ENCODE assay signal across 1 cellular context in the genomic region with DNA sequence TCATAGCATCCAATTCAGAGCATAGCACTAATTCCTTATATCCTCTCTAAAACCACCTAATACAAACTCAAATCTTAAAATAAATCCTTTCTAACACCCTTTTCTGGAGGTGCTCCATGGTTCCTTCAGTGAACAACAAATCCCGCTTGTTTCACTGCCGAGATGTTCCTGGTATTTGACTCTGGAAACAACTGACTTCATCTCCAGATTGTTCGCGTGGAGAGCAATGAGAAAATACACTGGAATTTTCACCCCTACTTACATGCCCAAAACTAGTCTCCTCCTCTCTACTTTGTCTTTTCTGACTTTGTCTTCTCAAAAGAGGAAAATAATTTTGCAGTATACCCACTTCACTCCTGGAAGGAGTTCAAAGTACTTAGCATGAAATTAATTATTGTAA.
TF ChIP-seq lines count a peak whose summit lies in the region.

No MANE protein-coding gene starts in this region.

TF ChIP-seq in IMR-90, 13 proteins besides CTCF, POLR2A, EP300 and RAD21 (continued from another document):
- TF ChIP-seq, protein P1, sequence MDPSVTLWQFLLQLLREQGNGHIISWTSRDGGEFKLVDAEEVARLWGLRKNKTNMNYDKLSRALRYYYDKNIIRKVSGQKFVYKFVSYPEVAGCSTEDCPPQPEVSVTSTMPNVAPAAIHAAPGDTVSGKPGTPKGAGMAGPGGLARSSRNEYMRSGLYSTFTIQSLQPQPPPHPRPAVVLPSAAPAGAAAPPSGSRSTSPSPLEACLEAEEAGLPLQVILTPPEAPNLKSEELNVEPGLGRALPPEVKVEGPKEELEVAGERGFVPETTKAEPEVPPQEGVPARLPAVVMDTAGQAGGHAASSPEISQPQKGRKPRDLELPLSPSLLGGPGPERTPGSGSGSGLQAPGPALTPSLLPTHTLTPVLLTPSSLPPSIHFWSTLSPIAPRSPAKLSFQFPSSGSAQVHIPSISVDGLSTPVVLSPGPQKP (IDR thresholded peaks at IDR 0.05; ENCODE audit: borderline replicate concordance, low read depth, low read length) = no peak
- TF ChIP-seq MAZ (IDR thresholded peaks at IDR 0.05; ENCODE audit: borderline replicate concordance, low read depth, low read length) (no peak), BHLHE40 (IDR thresholded peaks at IDR 0.05; ENCODE audit: low read depth, low read length) (no peak), RCOR1 (IDR thresholded peaks at IDR 0.05; ENCODE audit: insufficient replicate concordance, low read length) (no peak), CHD1 (IDR thresholded peaks at IDR 0.05; ENCODE audit: low read depth, low read length) (no peak), MAFK (IDR thresholded peaks at IDR 0.05; ENCODE audit: low read depth, low read length) (no peak), SMC3 (IDR thresholded peaks at IDR 0.05; ENCODE audit: low read depth, low read length) (no peak), MXI1 (IDR thresholded peaks at IDR 0.05; ENCODE audit: borderline replicate concordance, low read depth, low read length) (no peak), NFE2L2 (IDR thresholded peaks at IDR 0.05; ENCODE audit: low read depth, low read length) (no peak), RFX5 (IDR thresholded peaks at IDR 0.05; ENCODE audit: low read depth, low read length) (no peak), FOS (IDR thresholded peaks at IDR 0.05; ENCODE audit: low read depth, low read length) (no peak)
- TF ChIP-seq, protein P2, sequence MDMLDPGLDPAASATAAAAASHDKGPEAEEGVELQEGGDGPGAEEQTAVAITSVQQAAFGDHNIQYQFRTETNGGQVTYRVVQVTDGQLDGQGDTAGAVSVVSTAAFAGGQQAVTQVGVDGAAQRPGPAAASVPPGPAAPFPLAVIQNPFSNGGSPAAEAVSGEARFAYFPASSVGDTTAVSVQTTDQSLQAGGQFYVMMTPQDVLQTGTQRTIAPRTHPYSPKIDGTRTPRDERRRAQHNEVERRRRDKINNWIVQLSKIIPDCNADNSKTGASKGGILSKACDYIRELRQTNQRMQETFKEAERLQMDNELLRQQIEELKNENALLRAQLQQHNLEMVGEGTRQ (IDR thresholded peaks at IDR 0.05; ENCODE audit: low read depth, low read length) = no peak
